Comparison of ENCODE assay signal across 18 cellular contexts in genomic region chr21:29504751-29505321, GRCh38.
DNase-seq lines count a peak whose midpoint lies in the region; FAIRE-seq and TF ChIP-seq lines count a peak whose summit lies in the region.
"Had no signal": no experiment of that assay in that cellular context is flagged by ENCODE, and none has a peak within 500 bp of the region (broad histone marks: within the 10 kb centered on the region; RNA-seq: fewer than 3 reads in every experiment).

No MANE protein-coding gene starts in this region.

- no peak overlapping the region for H3K4me3 Mint-ChIP-seq in Caco-2 (ENCODE audit: unreplicated experiment)
- H3K4me3 Mint-ChIP-seq: activated naive CD8-positive, alpha-beta T cell treated with anti-CD3 and anti-CD28 coated beads, Interleukin-2, amount 10 ng/mL, durations not matched to agents 7 days and 5 days; activated T-cell treated with anti-CD3 and anti-CD28 coated beads, Interleukin-2, amount 50 U/mL, for 24 hours; stimulated activated naive B cell treated with anti-CD40 and anti-IgM and Interleukin-4, amounts not matched to agents 10 μg/mL and 1 μg/mL and 100 μg/mL, for 72 hours had no signal

- TF ChIP-seq CTCF in AG04449 (IDR thresholded peaks at IDR 0.05; ENCODE audit: insufficient read depth, low read length, missing control alignments), result no peak
- TF ChIP-seq CTCF in astrocyte of the spinal cord (IDR thresholded peaks at IDR 0.05; ENCODE audit: low read depth, low read length), result no peak
- TF ChIP-seq CTCF in kidney (IDR thresholded peaks at IDR 0.05; ENCODE audit: borderline replicate concordance, extremely low read depth, insufficient read depth), result no peak
- no peak for TF ChIP-seq CTCF in Caco-2 (IDR thresholded peaks at IDR 0.05; ENCODE audit: insufficient read depth in 1 of 2, low read depth in 1 of 2, low read length in 1 of 2, severe bottlenecking in 1 of 2, unreplicated experiment in 1 of 2)

- H3K36me3 ChIP-seq in kidney (ENCODE audit: control insufficient read depth in 1 of 2, insufficient read depth in 2 of 2, low read length in 2 of 2) (no peaks in the 10 kb centered on the region), H7 (replicated peaks; ENCODE audit: control insufficient read depth, insufficient read depth, low read length) (no peaks in the 10 kb centered on the region), Caco-2 (ENCODE audit: control insufficient read depth, insufficient read depth, low read length) (no peaks in the 10 kb centered on the region)
- H3K36me3 ChIP-seq: heart right ventricle, SJSA1, upper lobe of left lung had no signal

- H3K36me3 Mint-ChIP-seq in Caco-2 (ENCODE audit: insufficient read depth, unreplicated experiment), result no peaks in the 10 kb centered on the region

- H3K9me3 ChIP-seq in kidney (ENCODE audit: control insufficient read depth in 1 of 2, low read length in 2 of 2) (no peaks in the 10 kb centered on the region), Caco-2 (no peaks in the 10 kb centered on the region)
- H3K9me3 ChIP-seq: heart right ventricle, SJSA1, upper lobe of left lung had no signal

- POLR2A ChIA-PET in AG04449 (lab: Yijun Ruan, JAX) (interaction anchor here (0.6 kb wide), 1 partner anchor 54 kb away, joined by 3 read pairs; no protein-coding TSS in a partner anchor), Caco-2 (lab: Charles Lee) (no interaction called here)

- H3K27me3 ChIP-seq in H7 (ENCODE audit: control insufficient read depth, insufficient read depth, low read length), result no peaks in the 10 kb centered on the region
- H3K27me3 ChIP-seq in Caco-2 (replicated peaks; ENCODE audit: control insufficient read depth, insufficient read depth, low read length), result no peaks in the 10 kb centered on the region
- H3K27me3 ChIP-seq: heart right ventricle, SJSA1, upper lobe of left lung had no signal

- no peaks in the 10 kb centered on the region for H3K9me3 Mint-ChIP-seq in Caco-2 (ENCODE audit: unreplicated experiment)
- H3K9me3 Mint-ChIP-seq: activated T-cell treated with anti-CD3 and anti-CD28 coated beads, Interleukin-2, amount 50 U/mL, for 24 hours had no signal

- H3K4me3 ChIP-seq in AG04449 (ENCODE audit: low read depth, low read length), result no peak overlapping the region
- H3K4me3 ChIP-seq in astrocyte of the spinal cord (ENCODE audit: low read depth, low read length), result no peak overlapping the region
- H3K4me3 ChIP-seq in kidney (ENCODE audit: low read length in 2 of 2), result no peak overlapping the region
- no peak overlapping the region for H3K4me3 ChIP-seq in H7 (ENCODE audit: insufficient read depth, low read depth, low read length)
- no peak overlapping the region for H3K4me3 ChIP-seq in Caco-2 (ENCODE audit: low read depth, low read length)
- H3K4me3 ChIP-seq: heart right ventricle, SJSA1, upper lobe of left lung had no signal

- no peak overlapping the region for H3K9ac ChIP-seq in kidney (ENCODE audit: low read length in 2 of 2)

- FAIRE-seq in kidney (lab: Jason Lieb, UNC), result no peak

- no peaks in the 10 kb centered on the region for H3K27me3 Mint-ChIP-seq in Caco-2 (ENCODE audit: insufficient read depth, unreplicated experiment)
- H3K27me3 Mint-ChIP-seq: activated naive CD8-positive, alpha-beta T cell treated with anti-CD3 and anti-CD28 coated beads, Interleukin-2, amount 10 ng/mL, durations not matched to agents 7 days and 5 days; activated T-cell treated with anti-CD3 and anti-CD28 coated beads, Interleukin-2, amount 50 U/mL, for 24 hours; stimulated activated naive B cell treated with anti-CD40 and anti-IgM and Interleukin-4, amounts not matched to agents 10 μg/mL and 1 μg/mL and 100 μg/mL, for 72 hours had no signal

- intact Hi-C loops in kidney (cut with DNase I), result no loop called here
- intact Hi-C loops in Caco-2 (cut with micrococcal nuclease; ENCODE audit: unreplicated experiment), result no loop called here

- no TSS peak for BruUV-seq in Caco-2 (replicated peaks; lab: Mats Ljungman, UMichigan)

- no peaks in the 10 kb centered on the region for H3K4me1 Mint-ChIP-seq in Caco-2 (ENCODE audit: low read depth, unreplicated experiment)
- H3K4me1 Mint-ChIP-seq: activated naive CD8-positive, alpha-beta T cell treated with anti-CD3 and anti-CD28 coated beads, Interleukin-2, amount 10 ng/mL, durations not matched to agents 7 days and 5 days; stimulated activated naive B cell treated with anti-CD40 and anti-IgM and Interleukin-4, amounts not matched to agents 10 μg/mL and 1 μg/mL and 100 μg/mL, for 72 hours had no signal

- H3K4me1 ChIP-seq in kidney (ENCODE audit: control insufficient read depth in 1 of 2, insufficient read depth in 1 of 2, low read depth in 1 of 2, low read length in 2 of 2), result no peaks in the 10 kb centered on the region
- H3K4me1 ChIP-seq in Caco-2, result no peaks in the 10 kb centered on the region
- H3K4me1 ChIP-seq: heart right ventricle, SJSA1, upper lobe of left lung had no signal

- peak; percentile 64 for DNase-seq in AG04449 (ENCODE audit: low read depth, low spot score)
- DNase-seq in HS-27A (ENCODE audit: low read depth), result peak; percentile 49
- peak; percentile 68 for DNase-seq in astrocyte of the spinal cord (ENCODE audit: low read depth, low spot score)
- DNase-seq in islet precursor cell, result peak; percentile 58
- no peak for DNase-seq in activated CD4-positive, CD25-positive, alpha-beta regulatory T cell (lab: John Stamatoyannopoulos, UW)
- DNase-seq in kidney, result no peak
- no peak for DNase-seq in H7
- DNase-seq in Caco-2, result no peak
- DNase-seq: activated CD4-positive, alpha-beta T cell treated with anti-CD3 and anti-CD28 coated beads, Interleukin-2, amount 50 U/mL, for 1 hour; activated naive CD8-positive, alpha-beta T cell treated with anti-CD3 and anti-CD28 coated beads, Interleukin-2, amount 10 ng/mL, durations not matched to agents 7 days and 5 days; activated T-cell treated with anti-CD3 and anti-CD28 coated beads, Interleukin-2, amount 50 U/mL, for 24 hours; heart right ventricle; left colon; NCI-H1694; NCI-H446 treated with DMSO at 0.1 percent for 48 hours; stimulated activated naive B cell treated with anti-CD40 and anti-IgM and Interleukin-4, amounts not matched to agents 10 μg/mL and 1 μg/mL and 100 μg/mL, for 72 hours; upper lobe of left lung had no signal

- CTCF ChIA-PET in AG04449 (lab: Yijun Ruan, JAX), result interaction anchor here (0.5 to 2.7 kb wide), 5 partner anchors 10 to 345 kb away, joined by 3 to 14 read pairs (median 5); no protein-coding TSS in a partner anchor
- CTCF ChIA-PET in Caco-2 (lab: Charles Lee), result interaction anchor here (0.6 kb wide), 1 partner anchor 173 kb away, joined by 3 read pairs; no protein-coding TSS in a partner anchor

- H3K27ac ChIP-seq in kidney (ENCODE audit: low read depth in 2 of 2, low read length in 2 of 2), result no peak overlapping the region
- H3K27ac ChIP-seq: heart right ventricle, SJSA1, upper lobe of left lung had no signal

- in situ Hi-C loops in astrocyte of the spinal cord (cut with HindIII; ENCODE audit: low sequenced_read_pairs), result no loop called here

- no peak overlapping the region for H3K27ac Mint-ChIP-seq in Caco-2 (ENCODE audit: unreplicated experiment)
- H3K27ac Mint-ChIP-seq: activated naive CD8-positive, alpha-beta T cell treated with anti-CD3 and anti-CD28 coated beads, Interleukin-2, amount 10 ng/mL, durations not matched to agents 7 days and 5 days; activated T-cell treated with anti-CD3 and anti-CD28 coated beads, Interleukin-2, amount 50 U/mL, for 24 hours; stimulated activated naive B cell treated with anti-CD40 and anti-IgM and Interleukin-4, amounts not matched to agents 10 μg/mL and 1 μg/mL and 100 μg/mL, for 72 hours had no signal

Comparison
In these comparisons a context has a peak if more than half of its experiments do, and no peak if none do; other contexts are left out.
1. DNase-seq: peak in AG04449 (single experiment), HS-27A (single experiment), astrocyte of the spinal cord (single experiment) and islet precursor cell (single experiment); none in activated CD4-positive, CD25-positive, alpha-beta regulatory T cell (0 of 4), kidney (single experiment), H7 (single experiment) and Caco-2 (0 of 2).